In genomic region chr7:27156508-27156898, GRCh38 we compare ENCODE assay signal across 8 cellular contexts. TPM values are rescaled to one million over a fixed set of nuclear protein-coding genes. Genes with fewer than 3 reads are reported as not detected.
DNase-seq lines count a peak whose midpoint lies in the region; ATAC-seq and TF ChIP-seq lines count a peak whose summit lies in the region.

Gene HOXA7 (minus strand): TSS chr7:27156675. CDS start chr7:27156545, 130 bp downstream.

- H3K23ac ChIP-seq in trophoblast cell (ENCODE audit: low read length): no peak within 1 kb of the TSS

- H3K4ac ChIP-seq in trophoblast cell (ENCODE audit: low read depth, low read length): no peak within 1 kb of the TSS

- no peak for TF ChIP-seq CTCF in epithelial cell of proximal tubule (conservative IDR thresholded peaks at IDR 0.05; ENCODE audit: low read depth, low read length)

- H3K4me1 Mint-ChIP-seq in activated naive CD4-positive, alpha-beta T cell treated with anti-CD3 and anti-CD28 coated beads for 36 hours (ENCODE audit: low read depth): peaks cover 47% of the 10 kb centered on the region

- no peaks in the 10 kb centered on the region for H3K36me3 Mint-ChIP-seq in activated naive CD4-positive, alpha-beta T cell treated with anti-CD3 and anti-CD28 coated beads for 36 hours (ENCODE audit: low read depth)

- peak within 1 kb of the TSS; percentile 43 for H3K4me2 ChIP-seq in trophoblast cell (ENCODE audit: low read length)

- ATAC-seq in HG03039 (IDR thresholded peaks at IDR 0.05; ENCODE audit: unreplicated experiment): no peak

- H3K4me3 Mint-ChIP-seq in activated naive CD4-positive, alpha-beta T cell treated with anti-CD3 and anti-CD28 coated beads for 36 hours: peak within 1 kb of the TSS; percentile 49

- DNase-seq in activated naive CD4-positive, alpha-beta T cell treated with anti-CD3 and anti-CD28 coated beads for 36 hours: no peak
- no peak for DNase-seq in activated naive CD4-positive, alpha-beta T cell treated with Interleukin-2 at 50 U/mL for 16 hours
- DNase-seq in NOMO-1 treated with DMSO at 0.1 percent for 48 hours (lab: John Stamatoyannopoulos, UW; ENCODE audit: unreplicated experiment): peak; percentile 75
- DNase-seq in epithelial cell of proximal tubule (ENCODE audit: low read depth): no peak
- DNase-seq in trophoblast cell: peak in 1 of 2 donors; percentile 65
- DNase-seq in amniotic stem cell (lab: John Stamatoyannopoulos, UW): no peak
- DNase-seq in NCI-H2029 (lab: John Stamatoyannopoulos, UW): no peak

- no peak within 1 kb of the TSS for H3K9ac ChIP-seq in trophoblast cell (ENCODE audit: low read length)

- intact Hi-C loops in activated naive CD4-positive, alpha-beta T cell treated with anti-CD3 and anti-CD28 coated beads for 36 hours (cut with micrococcal nuclease): loop anchor here (1.0 to 10.0 kb wide), 2 partner anchors 10 to 862 kb away; partner anchors contain the start of gene SNX10

- H3K4me3 ChIP-seq in epithelial cell of proximal tubule (ENCODE audit: low read depth, low read length) (peak within 1 kb of the TSS; percentile 74), trophoblast cell (ENCODE audit: low read depth, low read length) (no peak within 1 kb of the TSS)

- no peak within 1 kb of the TSS for H4K91ac ChIP-seq in trophoblast cell (ENCODE audit: low read depth, low read length)

- H4K8ac ChIP-seq in trophoblast cell (ENCODE audit: low read depth, low read length): no peak within 1 kb of the TSS

- H3K18ac ChIP-seq in trophoblast cell (ENCODE audit: low read length): no peak within 1 kb of the TSS

- H3K27me3 ChIP-seq in trophoblast cell (ENCODE audit: insufficient read depth, low read length): peaks cover 95% of the 10 kb centered on the region

- no CpG with 5 or more reads among the region's 33 CpGs for WGBS in trophoblast cell (ENCODE audit: extremely low coverage, insufficient coverage, insufficient read length)

- H2BK5ac ChIP-seq in trophoblast cell (ENCODE audit: low read depth, low read length, poor library complexity): no peak within 1 kb of the TSS

- H2BK12ac ChIP-seq in trophoblast cell (ENCODE audit: low read length): no peak within 1 kb of the TSS

- H2AK5ac ChIP-seq in trophoblast cell (ENCODE audit: low read length): no peak within 1 kb of the TSS

- H4K12ac ChIP-seq in trophoblast cell (ENCODE audit: low read depth, low read length): no peak within 1 kb of the TSS

- peaks cover 85% of the 10 kb centered on the region for H3K27me3 Mint-ChIP-seq in activated naive CD4-positive, alpha-beta T cell treated with anti-CD3 and anti-CD28 coated beads for 36 hours (ENCODE audit: low read depth)

- H3K4me1 ChIP-seq in trophoblast cell (ENCODE audit: control insufficient read depth in 1 of 2, insufficient read depth in 2 of 2, low read length in 2 of 2): peaks cover 4 to 9% of the 10 kb centered on the region in 2 experiments

- no peak within 1 kb of the TSS for H2AFZ ChIP-seq in trophoblast cell (ENCODE audit: insufficient read depth, low read length, poor library complexity)

- peaks cover 1% of the 10 kb centered on the region for H3K79me2 ChIP-seq in trophoblast cell (ENCODE audit: control insufficient read depth, insufficient read depth, low read length, poor library complexity)

- CTCF ChIA-PET in activated naive CD4-positive, alpha-beta T cell treated with anti-CD3 and anti-CD28 coated beads for 36 hours (lab: Charles Lee): interaction anchor here (1.5 kb wide), 1 partner anchor 8 kb away, joined by 3 read pairs; no protein-coding TSS in a partner anchor

- no peak within 1 kb of the TSS for H3K27ac ChIP-seq in trophoblast cell (ENCODE audit: low read depth, low read length)

- H3K79me1 ChIP-seq in trophoblast cell (ENCODE audit: low read length): no peaks in the 10 kb centered on the region

- no peak within 1 kb of the TSS for H2BK120ac ChIP-seq in trophoblast cell (ENCODE audit: insufficient read depth, low read length, poor library complexity)

- no peaks in the 10 kb centered on the region for H3K9me3 Mint-ChIP-seq in activated naive CD4-positive, alpha-beta T cell treated with anti-CD3 and anti-CD28 coated beads for 36 hours

- H3K14ac ChIP-seq in trophoblast cell (ENCODE audit: low read length): no peak within 1 kb of the TSS

- peaks cover 53% of the 10 kb centered on the region for H3K9me3 ChIP-seq in trophoblast cell (ENCODE audit: insufficient read depth, low read depth, low read length)

- no peaks in the 10 kb centered on the region for H3K36me3 ChIP-seq in trophoblast cell (ENCODE audit: control insufficient read depth in 1 of 2, insufficient read depth in 2 of 2, low read length in 2 of 2)

- no peak within 1 kb of the TSS for H3K27ac Mint-ChIP-seq in activated naive CD4-positive, alpha-beta T cell treated with anti-CD3 and anti-CD28 coated beads for 36 hours

RNA-seq across cellular contexts. Expression of gene HOXA7, which starts in this region (rescaled TPM):
- total RNA-seq in activated naive CD4-positive, alpha-beta T cell treated with anti-CD3 and anti-CD28 coated beads for 36 hours: not detected
- 21.4 and 27.9 TPM in 2 replicates for total RNA-seq in epithelial cell of proximal tubule
- not detected in 2 replicates for polyA plus RNA-seq in trophoblast cell (2013)

Comparison
In these comparisons a context has a peak if more than half of its experiments do, and no peak if none do; other contexts are left out.
1. RNA of gene HOXA7 (total RNA-seq): 21.4 to 27.9 TPM in epithelial cell of proximal tubule; not detected in activated naive CD4-positive, alpha-beta T cell treated with anti-CD3 and anti-CD28 coated beads for 36 hours; every median in the first group is over 10 times any median in the second.